1 cellular context compared by ENCODE assay signal in genomic region chr17:49677933-49678847, GRCh38.
A peak's percentile ranks its signal among the peaks of the same experiment; 100 is the strongest.
TF ChIP-seq lines count a peak whose summit lies in the region.

SPOP (minus strand) TSS chr17:49678097; CDS start chr17:49622810, 55,287 bp downstream.

TF ChIP-seq in HepG2, 621 proteins besides CTCF, POLR2A, EP300 and RAD21 (continued from another document):
- TF ChIP-seq E2F1 (CRISPR knock-in tag; IDR thresholded peaks at IDR 0.05) (peak; percentile 96), TOPORS (CRISPR knock-in tag; IDR thresholded peaks at IDR 0.05) (peak; percentile 100), ZFP41 (CRISPR knock-in tag; IDR thresholded peaks at IDR 0.05; ENCODE audit: borderline replicate concordance) (peak; percentile 97; the same call in 1 of the 2 replicates), PHF21A (CRISPR knock-in tag; IDR thresholded peaks at IDR 0.05) (peak; percentile 79), ZNF580 (CRISPR knock-in tag; IDR thresholded peaks at IDR 0.05; ENCODE audit: borderline replicate concordance, low read depth) (peak; percentile 100), POGK (CRISPR knock-in tag; conservative IDR thresholded peaks at IDR 0.05) (peak; percentile 95), ZFP91 (CRISPR knock-in tag; IDR thresholded peaks at IDR 0.05; ENCODE audit: borderline replicate concordance) (peak; percentile 87), ZNF574 (CRISPR knock-in tag; IDR thresholded peaks at IDR 0.05) (peak; percentile 82), THAP8 (CRISPR knock-in tag; IDR thresholded peaks at IDR 0.05; ENCODE audit: borderline replicate concordance) (no peak; the same call in 1 of the 2 replicates), SNAPC4 (CRISPR knock-in tag; IDR thresholded peaks at IDR 0.05) (peak; percentile 97), ETV6 (CRISPR knock-in tag; conservative IDR thresholded peaks at IDR 0.05) (peak; percentile 85; the same call in 1 of the 2 replicates), RBAK (CRISPR knock-in tag; IDR thresholded peaks at IDR 0.05) (no peak), TIGD3 (CRISPR knock-in tag; IDR thresholded peaks at IDR 0.05; ENCODE audit: borderline replicate concordance) (peak; percentile 97), BCL6 (CRISPR knock-in tag; IDR thresholded peaks at IDR 0.05) (0 out of 2 replicates have a peak, but pooled peaks have one; percentile 58), TGIF2 (CRISPR knock-in tag; IDR thresholded peaks at IDR 0.05) (no peak; the same call in 1 of the 2 replicates), DRAP1 (CRISPR knock-in tag; IDR thresholded peaks at IDR 0.05) (peak; percentile 78), NKX3-1 (CRISPR knock-in tag; IDR thresholded peaks at IDR 0.05) (peak; percentile 99), HOMEZ (CRISPR knock-in tag; IDR thresholded peaks at IDR 0.05; ENCODE audit: low read depth) (peak; percentile 70), ZNF547 (CRISPR knock-in tag; IDR thresholded peaks at IDR 0.05) (peak; percentile 100), ATF5 (CRISPR knock-in tag; IDR thresholded peaks at IDR 0.05; ENCODE audit: low read depth) (peak; percentile 94), ZNF3 (CRISPR knock-in tag; IDR thresholded peaks at IDR 0.05) (peak; percentile 69; the same call in 1 of the 2 replicates), KLF15 (CRISPR knock-in tag; IDR thresholded peaks at IDR 0.05; ENCODE audit: borderline replicate concordance) (peak; percentile 97; the same call in 1 of the 2 replicates)
